8 cellular contexts compared by ENCODE assay signal in the genomic region with DNA sequence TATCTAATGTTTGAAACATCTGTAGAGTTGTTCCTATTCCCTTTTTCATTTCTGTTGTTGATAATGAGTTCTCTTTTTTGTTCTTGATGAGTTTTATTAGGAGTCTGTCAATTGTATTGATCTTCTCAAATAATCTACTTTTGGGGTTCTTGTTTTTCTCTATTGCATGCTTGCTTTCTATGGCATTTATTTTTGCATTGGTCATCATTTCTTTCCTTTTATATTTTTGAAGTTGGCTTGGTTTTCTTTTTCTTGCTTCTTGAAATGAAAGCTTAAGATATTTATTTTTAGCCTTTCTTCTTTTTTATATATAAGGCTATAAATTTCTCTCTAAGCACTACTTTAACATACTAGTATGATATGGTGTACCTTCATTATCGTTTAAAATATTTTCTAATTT.
"Had no signal": no experiment of that assay in that cellular context is flagged by ENCODE, and none has a peak within 500 bp of the region (broad histone marks: within the 10 kb centered on the region; RNA-seq: fewer than 3 reads in every experiment).

No MANE protein-coding gene starts in this region.

- H3K36me3 ChIP-seq: HAP-1 had no signal

- H2AFZ ChIP-seq: GM23248 had no signal

- H3K4me1 ChIP-seq: HAP-1 had no signal

- DNase-seq: GM23248, GOT3, H7, HFFc6, KBM-7 had no signal

- H3K4me3 ChIP-seq: GM23248, HAP-1 had no signal

- H3K4me2 ChIP-seq: KMS-11 had no signal

- H3K9me3 ChIP-seq: HAP-1 had no signal

- H3K27ac ChIP-seq: GM23248, KMS-11 had no signal

- H3K9ac ChIP-seq: GM23248, KMS-11 had no signal

- ATAC-seq: HCT116 had no signal
